In the genomic region with DNA sequence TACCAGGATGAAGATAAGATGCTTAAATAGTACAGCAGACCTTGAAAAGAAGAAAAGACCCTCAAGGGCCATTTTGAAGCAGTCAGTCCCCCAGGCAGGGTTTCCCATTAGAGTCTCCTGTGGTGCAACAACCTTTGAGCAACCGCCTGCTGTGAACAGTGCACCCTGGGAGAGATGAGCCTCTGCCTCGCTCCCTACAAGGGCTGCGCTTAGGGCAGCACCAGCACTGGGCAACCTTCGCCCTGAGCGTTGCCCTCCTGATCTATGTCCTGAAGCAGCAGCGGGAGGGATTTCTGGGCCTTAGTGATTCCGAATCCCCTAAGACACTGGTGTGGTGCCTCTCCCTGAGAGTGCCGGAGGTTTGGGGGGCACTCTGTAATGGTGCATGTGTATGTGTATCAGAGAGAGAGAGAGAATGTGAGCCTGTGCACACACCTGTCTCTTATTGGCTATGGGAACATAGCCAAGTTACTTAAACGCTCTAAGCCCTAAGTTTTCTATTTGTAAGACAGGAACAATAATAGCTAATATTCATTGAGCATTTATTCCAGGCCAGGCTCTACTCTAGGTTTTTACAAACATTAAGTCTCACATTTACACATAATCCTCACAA, we compare ENCODE assay signal across 1 cellular context.
TF ChIP-seq lines count a peak whose summit lies in the region.

No MANE protein-coding gene starts in this region.

TF ChIP-seq in GM23338, 12 proteins besides CTCF, POLR2A, EP300 and RAD21 (continued from another document):
- TF ChIP-seq REST (IDR thresholded peaks at IDR 0.05; ENCODE audit: unreplicated experiment) (no peak), NANOG (IDR thresholded peaks at IDR 0.05; ENCODE audit: borderline replicate concordance) (no peak)
